Comparison of ENCODE assay signal across 8 cellular contexts in genomic region chr1:27031235-27032118, GRCh38. TPM values are rescaled to one million over a fixed set of nuclear protein-coding genes. Genes with fewer than 3 reads are reported as not detected.
DNase-seq lines count a peak whose midpoint lies in the region; ATAC-seq, FAIRE-seq and TF ChIP-seq lines count a peak whose summit lies in the region.

No MANE protein-coding gene starts in this region.

- H3K4me3 ChIP-seq in NT2/D1 (ENCODE audit: insufficient read length, low read depth) (peak overlapping the region; percentile 48), muscle layer of duodenum (ENCODE audit: low read depth in 1 of 2, low read length in 2 of 2) (peak overlapping the region; percentile 38 to 59)

- H3K9me3 ChIP-seq in NT2/D1 (ENCODE audit: insufficient read depth, low read length) (peaks cover 5% of the 10 kb centered on the region; the same call in 1 of the 2 replicates), muscle layer of duodenum (ENCODE audit: control insufficient read depth in 1 of 2, low read length in 2 of 2) (no peaks in the 10 kb centered on the region)

- ATAC-seq in HG02884 (IDR thresholded peaks at IDR 0.05; ENCODE audit: unreplicated experiment), result no peak

- no peak for FAIRE-seq in GM12891 (lab: Jason Lieb, UNC)

- H3K4me1 ChIP-seq in NT2/D1 (ENCODE audit: insufficient read depth, insufficient read length) (peaks cover 19% of the 10 kb centered on the region), muscle layer of duodenum (ENCODE audit: control insufficient read depth in 1 of 2, insufficient read depth in 2 of 2, low read length in 2 of 2) (peaks cover 0 to 4% of the 10 kb centered on the region in 2 donors)

- H3K27me3 ChIP-seq in NT2/D1 (ENCODE audit: insufficient read depth, insufficient read length), result no peaks in the 10 kb centered on the region
- no peaks in the 10 kb centered on the region for H3K27me3 ChIP-seq in muscle layer of duodenum (ENCODE audit: low read depth, low read length)

- peak overlapping the region; percentile 33 for H3K27ac ChIP-seq in muscle layer of duodenum (ENCODE audit: low read length)

- TF ChIP-seq POLR2A in GM12891 (IDR thresholded peaks at IDR 0.05; ENCODE audit: low read depth, low read length), result no peak

- no peaks in the 10 kb centered on the region for H3K36me3 ChIP-seq in NT2/D1 (ENCODE audit: insufficient read depth, insufficient read length, low read length)
- H3K36me3 ChIP-seq in muscle layer of duodenum (ENCODE audit: control insufficient read depth in 1 of 2, insufficient read depth in 2 of 2, low read length in 2 of 2), result no peaks in the 10 kb centered on the region

- DNase-seq in COR-L47 (lab: John Stamatoyannopoulos, UW) (peak; percentile 52), NT2/D1 (ENCODE audit: low read depth, low spot score) (no peak), fibroblast of gingiva (ENCODE audit: low read depth) (peak; percentile 75), GM12891 (ENCODE audit: insufficient read length, low spot score) (no peak), NCI-H774 (lab: John Stamatoyannopoulos, UW) (no peak)
- DNase-seq in activated CD4-positive, CD25-positive, alpha-beta regulatory T cell (lab: John Stamatoyannopoulos, UW), result no peak

- H3K9ac ChIP-seq in NT2/D1 (ENCODE audit: insufficient read length, low read depth), result peak overlapping the region; percentile 89

TF ChIP-seq in GM12891, 5 proteins besides CTCF, POLR2A, EP300 and RAD21:
- TF ChIP-seq POU2F2 (IDR thresholded peaks at IDR 0.05; ENCODE audit: low read depth, low read length) (no peak), SPI1 (IDR thresholded peaks at IDR 0.05; ENCODE audit: low read depth, low read length) (no peak), POLR2AphosphoS5 (IDR thresholded peaks at IDR 0.05; ENCODE audit: low read depth, low read length) (no peak), TAF1 (IDR thresholded peaks at IDR 0.05; ENCODE audit: low read depth, low read length) (no peak), PAX5 (IDR thresholded peaks at IDR 0.05; ENCODE audit: insufficient read depth, low read length, severe bottlenecking) (no peak)

RNA-seq across cellular contexts. Expression of gene TENT5B, which starts 18.8 kb away (rescaled TPM):
- not detected for polyA plus RNA-seq in GM12891 (2012; ENCODE audit: low read depth, missing spikeins)

RNA-seq across cellular contexts. Expression of gene TRNP1, which starts 38.0 kb away (rescaled TPM):
- 0.06 TPM for polyA plus RNA-seq in GM12891 (2012; ENCODE audit: low read depth, missing spikeins)

Comparison
In these comparisons a context has a peak if more than half of its experiments do, and no peak if none do; other contexts are left out.
1. DNase-seq: peak in COR-L47 (single experiment) and fibroblast of gingiva (single experiment); none in NT2/D1 (single experiment), GM12891 (single experiment), activated CD4-positive, CD25-positive, alpha-beta regulatory T cell (0 of 4) and NCI-H774 (single experiment).